In genomic region chr18:63431180-63431579, GRCh38 we compare ENCODE assay signal across 1 cellular context.
A peak's percentile ranks its signal among the peaks of the same experiment; 100 is the strongest.
TF ChIP-seq lines count a peak whose summit lies in the region.

No MANE protein-coding gene starts in this region.

TF ChIP-seq in HepG2, 621 proteins besides CTCF, POLR2A, EP300 and RAD21 (continued from another document):
- TF ChIP-seq ZBTB39 (CRISPR knock-in tag; IDR thresholded peaks at IDR 0.05) (no peak), KDM3A (CRISPR knock-in tag; IDR thresholded peaks at IDR 0.05; ENCODE audit: low read depth) (no peak), PRPF4 (IDR thresholded peaks at IDR 0.05; ENCODE audit: low read depth, low read length, poor library complexity, severe bottlenecking) (no peak), MAFK (conservative IDR thresholded peaks at IDR 0.05 in 1 of 2, IDR thresholded peaks at IDR 0.05 in 1 of 2; ENCODE audit: low read length in 2 of 2) (peak; percentile 83 to 86), ZNF33B (CRISPR knock-in tag; IDR thresholded peaks at IDR 0.05) (no peak), ATF2 (CRISPR knock-in tag; IDR thresholded peaks at IDR 0.05) (no peak), NCOR1 (IDR thresholded peaks at IDR 0.05; ENCODE audit: borderline replicate concordance, low read length) (no peak)
- TF ChIP-seq, protein P1, sequence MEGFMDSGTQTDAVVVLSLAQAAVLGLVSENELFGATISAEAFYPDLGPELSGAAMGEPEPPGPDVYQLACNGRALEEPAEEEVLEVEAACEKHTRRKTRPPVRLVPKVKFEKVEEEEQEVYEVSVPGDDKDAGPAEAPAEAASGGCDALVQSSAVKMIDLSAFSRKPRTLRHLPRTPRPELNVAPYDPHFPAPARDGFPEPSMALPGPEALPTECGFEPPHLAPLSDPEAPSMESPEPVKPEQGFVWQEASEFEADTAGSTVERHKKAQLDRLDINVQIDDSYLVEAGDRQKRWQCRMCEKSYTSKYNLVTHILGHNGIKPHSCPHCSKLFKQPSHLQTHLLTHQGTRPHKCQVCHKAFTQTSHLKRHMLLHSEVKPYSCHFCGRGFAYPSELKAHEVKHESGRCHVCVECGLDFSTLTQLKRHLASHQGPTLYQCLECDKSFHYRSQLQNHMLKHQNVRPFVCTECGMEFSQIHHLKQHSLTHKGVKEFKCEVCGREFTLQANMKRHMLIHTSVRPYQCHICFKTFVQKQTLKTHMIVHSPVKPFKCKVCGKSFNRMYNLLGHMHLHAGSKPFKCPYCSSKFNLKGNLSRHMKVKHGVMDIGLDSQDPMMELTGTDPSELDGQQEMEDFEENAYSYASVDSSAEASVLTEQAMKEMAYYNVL (CRISPR knock-in tag; IDR thresholded peaks at IDR 0.05; ENCODE audit: borderline replicate concordance) = no peak
